ENCODE assay signal across 8 cellular contexts in the genomic region with DNA sequence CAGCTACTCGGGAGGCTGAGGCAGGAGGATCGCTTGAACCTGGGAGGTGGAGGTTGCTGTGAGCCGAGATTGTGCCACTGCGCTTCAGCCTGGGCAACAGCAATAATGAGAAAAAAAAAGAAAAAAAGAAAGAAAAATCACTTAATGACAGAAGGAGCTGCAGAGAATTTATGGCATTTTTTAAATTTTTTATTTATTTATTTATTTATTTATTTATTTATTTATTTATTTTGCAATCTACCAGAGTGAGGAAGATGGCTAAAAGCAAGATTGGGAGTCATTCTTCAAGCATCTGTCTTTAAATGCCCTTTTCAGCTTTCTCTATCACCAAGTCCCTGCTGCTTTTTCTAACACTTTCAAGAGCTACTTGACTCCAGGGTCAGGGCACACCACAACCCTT.
"Had no signal": no experiment of that assay in that cellular context is flagged by ENCODE, and none has a peak within 500 bp of the region (broad histone marks: within the 10 kb centered on the region; RNA-seq: fewer than 3 reads in every experiment).

No MANE protein-coding gene starts in this region.

- H3K27ac Mint-ChIP-seq: GM23338 had no signal

- H3K4me3 Mint-ChIP-seq: GM23338 had no signal

- DNase-seq: IMR-90 had no signal

- H3K4me3 ChIP-seq: GM23338, HAP-1, K562 had no signal

- FAIRE-seq: H1, H54, HTR-8/SVneo, K562 had no signal

- H3K4me2 ChIP-seq: GM23338 had no signal

- H3K9me3 ChIP-seq: HAP-1 had no signal

- H3K4me1 ChIP-seq: HAP-1 had no signal

- H3K36me3 ChIP-seq: HAP-1 had no signal

- ATAC-seq: GM23338, HCT116, K562 had no signal
